In genomic region chr2:222709191-222709891, GRCh38 we compare ENCODE assay signal across 8 cellular contexts. TPM values are rescaled to one million over a fixed set of nuclear protein-coding genes. Genes with fewer than 3 reads are reported as not detected.
A peak's percentile ranks its signal among the peaks of the same experiment; 100 is the strongest.
DNase-seq lines count a peak whose midpoint lies in the region; ATAC-seq, FAIRE-seq and TF ChIP-seq lines count a peak whose summit lies in the region.

No MANE protein-coding gene starts in this region.

- no peaks in the 10 kb centered on the region for H4K20me1 ChIP-seq in GM12878 (ENCODE audit: control insufficient read depth, insufficient read depth)
- H4K20me1 ChIP-seq in hepatocyte (ENCODE audit: insufficient read depth, poor library complexity, severe bottlenecking), result no peaks in the 10 kb centered on the region

- H3K4me3 ChIP-seq in GM12878 (no peak overlapping the region), hepatocyte (no peak overlapping the region), small intestine (ENCODE audit: low read depth in 1 of 2, low read length in 2 of 2) (no peak overlapping the region)
- H3K4me3 ChIP-seq in CD8-positive, alpha-beta memory T cell (ENCODE audit: low read length), result no peak overlapping the region

- CTCF ChIA-PET in GM12878 (lab: Yijun Ruan, JAX), result interaction anchor here (0.7 to 8.2 kb wide), 27 partner anchors 8 to 436 kb away, joined by 3 to 141 read pairs (median 4); no protein-coding TSS in a partner anchor
- CTCF ChIA-PET in CD8-positive, alpha-beta memory T cell (lab: Charles Lee), result interaction anchor here (1.1 to 4.6 kb wide), 3 partner anchors 44 to 193 kb away, joined by 3 to 28 read pairs (median 8); no protein-coding TSS in a partner anchor

- in situ Hi-C loops in GM12878 (cut with MboI), result no loop called here

- H3K4me2 ChIP-seq in GM12878 (ENCODE audit: control insufficient read depth, insufficient read depth) (no peak overlapping the region; the same call in 1 of the 2 replicates), hepatocyte (peak overlapping the region; percentile 17)

- ATAC-seq in GM12878, result peak; percentile 46

- TF ChIP-seq EP300 in GM12878 (IDR thresholded peaks at IDR 0.05; ENCODE audit: borderline replicate concordance in 1 of 2, control insufficient read depth in 1 of 2, low read depth in 2 of 2, low read length in 2 of 2), result no peak

- intact Hi-C loops in GM12878 (cut with micrococcal nuclease; ENCODE audit: unreplicated experiment), result loop anchor here (5.0 kb wide), 1 partner anchor 78 kb away; no protein-coding TSS in a partner anchor
- intact Hi-C loops in activated T-helper 2 cell treated with anti-CD3 and anti-CD28 coated beads, Interferon-gamma antibody, Interleukin-2, Interleukin-4, amounts not matched to agents 10 μg/mL and 5 μg/mL and 100 μg/mL, durations not matched to agents 14 hours and 24 hours and 36 hours (cut with micrococcal nuclease), result loop anchor here (5.0 kb wide), 1 partner anchor 38 kb away; no protein-coding TSS in a partner anchor

- no peaks in the 10 kb centered on the region for H3K79me2 ChIP-seq in GM12878 (ENCODE audit: control insufficient read depth, insufficient read depth, low read length)
- H3K79me2 ChIP-seq in hepatocyte, result no peaks in the 10 kb centered on the region

- H3K9me2 ChIP-seq in hepatocyte (replicated peaks; ENCODE audit: insufficient read depth), result no peaks in the 10 kb centered on the region

- H2AFZ ChIP-seq in GM12878 (ENCODE audit: control insufficient read depth, low read depth, low read length), result peak overlapping the region; percentile 1
- no peak overlapping the region for H2AFZ ChIP-seq in hepatocyte

- H3K9ac ChIP-seq in GM12878 (ENCODE audit: control insufficient read depth, insufficient read depth, low read length), result no peak overlapping the region

- POLR2A ChIA-PET in GM12878 (lab: Charles Lee), result interaction anchor here (1.2 kb wide), 1 partner anchor 10 kb away, joined by 4 read pairs; no protein-coding TSS in a partner anchor
- POLR2A ChIA-PET in CD8-positive, alpha-beta memory T cell (lab: Charles Lee), result no interaction called here

- H3K36me3 ChIP-seq in GM12878 (ENCODE audit: control insufficient read depth in 2 of 2, insufficient read depth in 2 of 2, low read length in 1 of 2) (no peaks in the 10 kb centered on the region), hepatocyte (replicated peaks; ENCODE audit: insufficient read depth, low read depth) (no peaks in the 10 kb centered on the region), small intestine (ENCODE audit: control insufficient read depth in 2 of 2, insufficient read depth in 2 of 2, low read length in 2 of 2) (no peaks in the 10 kb centered on the region)
- H3K36me3 ChIP-seq in CD8-positive, alpha-beta memory T cell (ENCODE audit: insufficient read depth, low read length), result no peaks in the 10 kb centered on the region

- no peaks in the 10 kb centered on the region for H3K9me3 Mint-ChIP-seq in CD8-positive, alpha-beta memory T cell
- H3K9me3 Mint-ChIP-seq in activated T-helper 2 cell treated with anti-CD3 and anti-CD28 coated beads, Interferon-gamma antibody, Interleukin-2, Interleukin-4, amounts not matched to agents 10 μg/mL and 5 μg/mL and 100 μg/mL, durations not matched to agents 14 hours and 24 hours and 36 hours, result no peaks in the 10 kb centered on the region

- BruUV-seq in GM12878 (replicated peaks; lab: Mats Ljungman, UMichigan), result no TSS peak

- H3K27ac ChIP-seq in GM12878 (ENCODE audit: control insufficient read depth, insufficient read depth) (no peak overlapping the region), hepatocyte (peak overlapping the region; percentile 60), small intestine (ENCODE audit: low read depth in 1 of 2, low read length in 1 of 2) (peak overlapping the region in 1 of 2 donors; percentile 49)
- no peak overlapping the region for H3K27ac ChIP-seq in CD8-positive, alpha-beta memory T cell (ENCODE audit: low read depth, low read length)

- FAIRE-seq in GM12878 (lab: Jason Lieb, UNC), result no peak
- no peak for FAIRE-seq in small intestine (lab: Jason Lieb, UNC)

- TF ChIP-seq CTCF in GM12878 (IDR thresholded peaks at IDR 0.05 in 2 of 3, conservative IDR thresholded peaks at IDR 0.05 in 1 of 3; ENCODE audit: control insufficient read depth in 2 of 3, extremely low read depth in 1 of 3, insufficient read depth in 1 of 3, low read depth in 3 of 3, low read length in 3 of 3) (no peak), hepatocyte (IDR thresholded peaks at IDR 0.05; ENCODE audit: poor library complexity) (no peak)

- TF ChIP-seq POLR2A in GM12878 (IDR thresholded peaks at IDR 0.05; ENCODE audit: low read depth, low read length), result no peak

- no peak for TF ChIP-seq RAD21 in GM12878 (IDR thresholded peaks at IDR 0.05; ENCODE audit: insufficient read depth, low read depth, low read length)

- no peaks in the 10 kb centered on the region for H3K4me1 Mint-ChIP-seq in CD8-positive, alpha-beta memory T cell
- peaks cover 17% of the 10 kb centered on the region for H3K4me1 Mint-ChIP-seq in activated T-helper 2 cell treated with anti-CD3 and anti-CD28 coated beads, Interferon-gamma antibody, Interleukin-2, Interleukin-4, amounts not matched to agents 10 μg/mL and 5 μg/mL and 100 μg/mL, durations not matched to agents 14 hours and 24 hours and 36 hours (ENCODE audit: low read depth)

- H3K9me3 ChIP-seq in GM12878 (replicated peaks; ENCODE audit: control insufficient read depth, insufficient read depth, low read length) (no peaks in the 10 kb centered on the region), hepatocyte (ENCODE audit: low read depth) (no peaks in the 10 kb centered on the region), small intestine (ENCODE audit: control insufficient read depth, low read depth) (no peaks in the 10 kb centered on the region)
- H3K9me3 ChIP-seq in CD8-positive, alpha-beta memory T cell (ENCODE audit: low read length), result no peaks in the 10 kb centered on the region

- peak; percentile 94 for DNase-seq in EL
- DNase-seq in H4 (ENCODE audit: low spot score), result peak; percentile 99
- DNase-seq in NCI-H2227 (lab: John Stamatoyannopoulos, UW; ENCODE audit: unreplicated experiment), result peak; percentile 93
- no peak for DNase-seq in GM12878 (ENCODE audit: low read depth, low spot score)
- DNase-seq in hepatocyte (ENCODE audit: low spot score), result peak; percentile 71
- DNase-seq in small intestine, result peak; percentile 76
- DNase-seq in CD8-positive, alpha-beta memory T cell, result no peak
- DNase-seq in activated T-helper 2 cell treated with anti-CD3 and anti-CD28 coated beads, Interferon-gamma antibody, Interleukin-2, Interleukin-4, amounts not matched to agents 10 μg/mL and 5 μg/mL and 100 μg/mL, durations not matched to agents 14 hours and 24 hours and 36 hours (ENCODE audit: low spot score), result no peak

- H3K4me3 Mint-ChIP-seq in CD8-positive, alpha-beta memory T cell, result no peak overlapping the region
- no peak overlapping the region for H3K4me3 Mint-ChIP-seq in activated T-helper 2 cell treated with anti-CD3 and anti-CD28 coated beads, Interferon-gamma antibody, Interleukin-2, Interleukin-4, amounts not matched to agents 10 μg/mL and 5 μg/mL and 100 μg/mL, durations not matched to agents 14 hours and 24 hours and 36 hours (ENCODE audit: low read depth)

- peaks cover 23 to 68% of the 10 kb centered on the region in 2 donors for H3K27me3 Mint-ChIP-seq in CD8-positive, alpha-beta memory T cell
- H3K27me3 Mint-ChIP-seq in activated T-helper 2 cell treated with anti-CD3 and anti-CD28 coated beads, Interferon-gamma antibody, Interleukin-2, Interleukin-4, amounts not matched to agents 10 μg/mL and 5 μg/mL and 100 μg/mL, durations not matched to agents 14 hours and 24 hours and 36 hours (ENCODE audit: low read depth), result peaks cover 38% of the 10 kb centered on the region

- RAD21 ChIA-PET in GM12878 (lab: Charles Lee; ENCODE audit: unreplicated experiment), result interaction anchor here (1.0 to 5.5 kb wide), 6 partner anchors 22 to 390 kb away, joined by 3 to 66 read pairs (median 7); no protein-coding TSS in a partner anchor

- peaks cover 8% of the 10 kb centered on the region for H3K4me1 ChIP-seq in GM12878 (ENCODE audit: control insufficient read depth, insufficient read depth, low read length)
- no peaks in the 10 kb centered on the region for H3K4me1 ChIP-seq in hepatocyte (ENCODE audit: insufficient read depth)
- H3K4me1 ChIP-seq in small intestine (ENCODE audit: control insufficient read depth in 2 of 2, insufficient read depth in 1 of 2, low read depth in 1 of 2, low read length in 1 of 2), result no peaks in the 10 kb centered on the region
- no peaks in the 10 kb centered on the region for H3K4me1 ChIP-seq in CD8-positive, alpha-beta memory T cell (ENCODE audit: insufficient read depth, low read length)

- H3K27me3 ChIP-seq in GM12878 (replicated peaks in 1 of 2; ENCODE audit: control insufficient read depth in 2 of 2, insufficient read depth in 2 of 2, low read length in 1 of 2) (no peaks in the 10 kb centered on the region), hepatocyte (no peaks in the 10 kb centered on the region), small intestine (ENCODE audit: control insufficient read depth in 2 of 2, insufficient read depth in 2 of 2, low read length in 2 of 2) (no peaks in the 10 kb centered on the region)
- peaks cover 6% of the 10 kb centered on the region for H3K27me3 ChIP-seq in CD8-positive, alpha-beta memory T cell (ENCODE audit: insufficient read depth, low read length, poor library complexity, severe bottlenecking)

- no peak overlapping the region for H3K27ac Mint-ChIP-seq in CD8-positive, alpha-beta memory T cell
- no peak overlapping the region for H3K27ac Mint-ChIP-seq in activated T-helper 2 cell treated with anti-CD3 and anti-CD28 coated beads, Interferon-gamma antibody, Interleukin-2, Interleukin-4, amounts not matched to agents 10 μg/mL and 5 μg/mL and 100 μg/mL, durations not matched to agents 14 hours and 24 hours and 36 hours

- no peaks in the 10 kb centered on the region for H3K36me3 Mint-ChIP-seq in CD8-positive, alpha-beta memory T cell
- no peaks in the 10 kb centered on the region for H3K36me3 Mint-ChIP-seq in activated T-helper 2 cell treated with anti-CD3 and anti-CD28 coated beads, Interferon-gamma antibody, Interleukin-2, Interleukin-4, amounts not matched to agents 10 μg/mL and 5 μg/mL and 100 μg/mL, durations not matched to agents 14 hours and 24 hours and 36 hours (ENCODE audit: low read depth)

- 40% methylated on average over 16 of the region's 16 CpGs for WGBS in GM12878 (ENCODE audit: insufficient coverage, insufficient replicate concordance, low lambda C conversion rate, missing lambda C conversion rate)
- 68% methylated on average over 16 of the region's 16 CpGs for WGBS in hepatocyte (ENCODE audit: low lambda C conversion rate, missing lambda C conversion rate)
- 25 to 31% (median 30%) methylated on average over 16 of the region's 16 CpGs for WGBS in small intestine, 3 donors

- SMC1A ChIA-PET in GM12878 (lab: Charles Lee; ENCODE audit: uncharacterized antibody, unreplicated experiment), result interaction anchor here (0.8 to 7.8 kb wide), 16 partner anchors 13 to 241 kb away, joined by 3 to 100 read pairs (median 5); no protein-coding TSS in a partner anchor

RNA-seq across cellular contexts. Expression of gene MOGAT1, which starts 37.9 kb away (rescaled TPM):
- not detected in 2 replicates for total RNA-seq in H4 (2014; rRNA removed; shearing (Covaris generic))
- not detected in 2 replicates for total RNA-seq in GM12878 (2013; cell fraction: nucleolus; rRNA removed)
- total RNA-seq in GM12878 (2014; rRNA removed) (not detected in 2 replicates), GM12878 (2014; rRNA removed; fragmentation: Illumina TruSeq; extraction: Trizol) (not detected in 2 replicates), GM12878 (2021) (not detected in 2 replicates), hepatocyte (not detected in 2 replicates)
- polyA plus RNA-seq in GM12878 (2011; ENCODE audit: low read depth), result not detected
- polyA plus RNA-seq in GM12878 (2011; rRNA removed) (not detected in 2 replicates), GM12878 (2014; fragmentation: Illumina TruSeq; extraction: Trizol) (not detected in 2 replicates), GM12878 (2014; fragmentation: Nextera tagmentation; extraction: Ambion mirVana) (not detected), GM12878 (2014; rRNA removed) (not detected in 2 replicates), GM12878 (2016; fragmentation: Nextera tagmentation; extraction: Ambion mirVana) (not detected), hepatocyte (0.15 TPM in 1 of 2 replicates, not detected in the other), small intestine (under 1 TPM in 1 of 3 donors, not detected in 2; 0.07 TPM)
- not detected in 2 replicates for polyA plus RNA-seq in GM12878 (2011; cell fraction: cytosol; rRNA removed)
- polyA plus RNA-seq in GM12878 (2011; cell fraction: nucleus; rRNA removed), result not detected in 2 replicates
- polyA plus RNA-seq in GM12878 (2012), result not detected in 2 replicates
- polyA minus RNA-seq in GM12878 (2011; rRNA and poly(A)+ RNA removed), result not detected in 2 replicates
- not detected in 2 replicates for polyA minus RNA-seq in GM12878 (2011; cell fraction: cytosol; rRNA and poly(A)+ RNA removed)
- not detected in 2 replicates for polyA minus RNA-seq in GM12878 (2011; cell fraction: nucleus; rRNA and poly(A)+ RNA removed)
- total RNA-seq in CD8-positive, alpha-beta memory T cell, result not detected
- polyA plus RNA-seq in CD8-positive, alpha-beta memory T cell, result not detected
- 0.18 TPM in 1 of 2 replicates, not detected in the other for total RNA-seq in activated T-helper 2 cell treated with anti-CD3 and anti-CD28 coated beads, Interferon-gamma antibody, Interleukin-2, Interleukin-4, amounts not matched to agents 10 μg/mL and 5 μg/mL and 100 μg/mL, durations not matched to agents 14 hours and 24 hours and 36 hours

RNA-seq across cellular contexts. Expression of gene FARSB, which starts 53.4 kb away (rescaled TPM):
- total RNA-seq in H4 (2014; rRNA removed; shearing (Covaris generic)), result 33.2 and 46.4 TPM in 2 replicates
- 36.8 and 37.9 TPM in 2 replicates for total RNA-seq in GM12878 (2013; cell fraction: nucleolus; rRNA removed)
- total RNA-seq in GM12878 (2014; rRNA removed) (32.4 and 36.7 TPM in 2 replicates), GM12878 (2014; rRNA removed; fragmentation: Illumina TruSeq; extraction: Trizol) (50.4 and 50.7 TPM in 2 replicates), GM12878 (2021) (47.8 and 48.0 TPM in 2 replicates), hepatocyte (12.9 and 14.2 TPM in 2 replicates)
- 21.5 TPM for polyA plus RNA-seq in GM12878 (2011; ENCODE audit: low read depth)
- polyA plus RNA-seq in GM12878 (2011; rRNA removed) (51.6 and 62.5 TPM in 2 replicates), GM12878 (2014; fragmentation: Illumina TruSeq; extraction: Trizol) (90.1 and 108 TPM in 2 replicates), GM12878 (2014; fragmentation: Nextera tagmentation; extraction: Ambion mirVana) (100 to 1,000 TPM; 107 to 127 TPM), GM12878 (2014; rRNA removed) (48.2 and 57.4 TPM in 2 replicates), GM12878 (2016; fragmentation: Nextera tagmentation; extraction: Ambion mirVana) (100 to 1,000 TPM; 113 to 119 TPM), hepatocyte (15.0 and 17.1 TPM in 2 replicates), small intestine (10 to 100 TPM in 2 of 3 donors, 1 to 10 TPM in 1; 9.2 to 31.9 (median 11.9) TPM)
- polyA plus RNA-seq in GM12878 (2011; cell fraction: cytosol; rRNA removed), result 28.6 and 31.6 TPM in 2 replicates
- polyA plus RNA-seq in GM12878 (2011; cell fraction: nucleus; rRNA removed), result 24.1 and 25.7 TPM in 2 replicates
- 27.3 and 29.6 TPM in 2 replicates for polyA plus RNA-seq in GM12878 (2012)
- 28.7 and 38.5 TPM in 2 replicates for polyA minus RNA-seq in GM12878 (2011; rRNA and poly(A)+ RNA removed)
- 10.4 and 14.9 TPM in 2 replicates for polyA minus RNA-seq in GM12878 (2011; cell fraction: cytosol; rRNA and poly(A)+ RNA removed)
- 14.5 and 22.7 TPM in 2 replicates for polyA minus RNA-seq in GM12878 (2011; cell fraction: nucleus; rRNA and poly(A)+ RNA removed)
- 10 to 100 TPM; 57.0 to 58.5 TPM for total RNA-seq in CD8-positive, alpha-beta memory T cell
- polyA plus RNA-seq in CD8-positive, alpha-beta memory T cell, result 23.8 TPM
- total RNA-seq in activated T-helper 2 cell treated with anti-CD3 and anti-CD28 coated beads, Interferon-gamma antibody, Interleukin-2, Interleukin-4, amounts not matched to agents 10 μg/mL and 5 μg/mL and 100 μg/mL, durations not matched to agents 14 hours and 24 hours and 36 hours, result 47.7 and 49.8 TPM in 2 replicates

Comparison
In these comparisons a context has a peak if more than half of its experiments do, and no peak if none do; other contexts are left out.
1. DNase-seq: peak in EL (single experiment), H4 (single experiment), NCI-H2227 (single experiment), hepatocyte (single experiment) and small intestine (single experiment); none in GM12878 (single experiment), CD8-positive, alpha-beta memory T cell (0 of 5) and activated T-helper 2 cell treated with anti-CD3 and anti-CD28 coated beads, Interferon-gamma antibody, Interleukin-2, Interleukin-4, amounts not matched to agents 10 μg/mL and 5 μg/mL and 100 μg/mL, durations not matched to agents 14 hours and 24 hours and 36 hours (single experiment).